28 cellular contexts compared by ENCODE assay signal in the genomic region with DNA sequence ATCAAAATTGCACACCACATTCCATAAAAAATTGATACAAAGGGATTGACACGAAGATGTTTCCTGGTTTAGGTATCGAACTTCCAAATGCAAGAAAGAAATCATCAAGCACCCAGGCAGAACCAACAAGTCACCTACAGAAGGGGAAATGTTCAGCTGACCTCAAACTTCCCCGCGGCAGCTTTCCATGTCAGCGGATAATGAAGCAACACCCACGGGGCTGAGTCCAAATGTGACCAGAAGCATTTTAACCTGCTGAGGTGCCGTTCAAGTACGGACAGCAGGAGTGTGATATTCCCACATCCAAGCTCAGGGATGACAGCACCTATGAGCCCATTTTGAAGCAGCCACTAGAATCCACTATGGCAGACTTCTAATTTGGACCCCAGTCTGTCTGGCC.
A peak's percentile ranks its signal among the peaks of the same experiment; 100 is the strongest.
DNase-seq lines count a peak whose midpoint lies in the region; TF ChIP-seq lines count a peak whose summit lies in the region.
"Had no signal": no experiment of that assay in that cellular context is flagged by ENCODE, and none has a peak within 500 bp of the region (broad histone marks: within the 10 kb centered on the region; RNA-seq: fewer than 3 reads in every experiment).

No MANE protein-coding gene starts in this region.

- peaks cover 34% of the 10 kb centered on the region for H3K79me2 ChIP-seq in mammary epithelial cell (ENCODE audit: insufficient read depth, low read length)

- H3K27me3 ChIP-seq in mammary epithelial cell (ENCODE audit: insufficient read depth, low read length) (no peaks in the 10 kb centered on the region), HL-60 (ENCODE audit: insufficient read depth, poor library complexity, severe bottlenecking) (no peaks in the 10 kb centered on the region), vagina (no peaks in the 10 kb centered on the region)
- H3K27me3 ChIP-seq: Peyer's patch had no signal

- POLR2A ChIA-PET in MCF 10A (lab: Yijun Ruan, JAX) = no interaction called here

- H3K27ac Mint-ChIP-seq in MCF 10A (ENCODE audit: low read depth, unreplicated experiment) = no peak overlapping the region
- H3K27ac Mint-ChIP-seq: CD4-positive, alpha-beta memory T cell had no signal

- H3K9me3 Mint-ChIP-seq in MCF 10A (ENCODE audit: unreplicated experiment) = no peaks in the 10 kb centered on the region
- H3K9me3 Mint-ChIP-seq: CD4-positive, alpha-beta memory T cell had no signal

- H3K4me3 Mint-ChIP-seq in MCF 10A (ENCODE audit: unreplicated experiment) = no peak overlapping the region
- H3K4me3 Mint-ChIP-seq: CD4-positive, alpha-beta memory T cell had no signal

- no peak overlapping the region for H3K9ac ChIP-seq in mammary epithelial cell (ENCODE audit: insufficient read depth, low read length)
- H3K9ac ChIP-seq: KMS-11 had no signal

- intact Hi-C loops in mammary epithelial cell (cut with micrococcal nuclease) (no loop called here), MCF 10A (cut with micrococcal nuclease) (no loop called here), vagina (cut with DNase I) (no loop called here)

- no peaks in the 10 kb centered on the region for H3K4me1 Mint-ChIP-seq in MCF 10A (ENCODE audit: insufficient read depth, unreplicated experiment)
- H3K4me1 Mint-ChIP-seq: CD4-positive, alpha-beta memory T cell had no signal

- H3K27ac ChIP-seq in mammary epithelial cell (ENCODE audit: insufficient read depth, low read depth, low read length) = peak overlapping the region; percentile 6
- H3K27ac ChIP-seq in HL-60 (replicated peaks) = no peak overlapping the region
- H3K27ac ChIP-seq in vagina = no peak overlapping the region
- H3K27ac ChIP-seq: KMS-11, Peyer's patch had no signal

- H2AFZ ChIP-seq in mammary epithelial cell (ENCODE audit: low read depth, low read length) = no peak overlapping the region

- no peaks in the 10 kb centered on the region for H3K27me3 Mint-ChIP-seq in MCF 10A (ENCODE audit: insufficient read depth, unreplicated experiment)

- H3K36me3 Mint-ChIP-seq in MCF 10A (ENCODE audit: insufficient read depth, unreplicated experiment) = peaks cover 3% of the 10 kb centered on the region
- H3K36me3 Mint-ChIP-seq: CD4-positive, alpha-beta memory T cell had no signal

- 88% methylated on average over 8 of the region's 8 CpGs for WGBS in mammary epithelial cell (ENCODE audit: low coverage, missing lambda C conversion rate)

- TF ChIP-seq CTCF in mammary epithelial cell (conservative IDR thresholded peaks at IDR 0.05 in 1 of 2, IDR thresholded peaks at IDR 0.05 in 1 of 2; ENCODE audit: extremely low read depth in 1 of 2, insufficient read depth in 1 of 2, low read depth in 1 of 2, low read length in 2 of 2) (no peak), MCF 10A (IDR thresholded peaks at IDR 0.05; ENCODE audit: unreplicated experiment) (no peak), HL-60 (IDR thresholded peaks at IDR 0.05; ENCODE audit: insufficient read depth, low read length) (no peak), vagina (IDR thresholded peaks at IDR 0.05) (no peak)

- dilution Hi-C loops in mammary epithelial cell (cut with HindIII; ENCODE audit: low sequenced_read_pairs) = no loop called here

- TF ChIP-seq POLR2A in vagina (IDR thresholded peaks at IDR 0.05) = no peak

- H3K4me3 ChIP-seq in mammary epithelial cell (replicated peaks in 1 of 3; ENCODE audit: insufficient read depth in 1 of 3, low read depth in 2 of 3, low read length in 3 of 3) (no peak overlapping the region), HL-60 (replicated peaks; ENCODE audit: insufficient read depth, low read length) (no peak overlapping the region), vagina (no peak overlapping the region)
- H3K4me3 ChIP-seq: HAP-1, Peyer's patch had no signal

- CTCF ChIA-PET in mammary epithelial cell (lab: Charles Lee; ENCODE audit: low non-redundant PET) = no interaction called here
- CTCF ChIA-PET in MCF 10A (lab: Yijun Ruan, JAX) = no interaction called here

- H3K4me2 ChIP-seq in mammary epithelial cell (ENCODE audit: insufficient read depth, low read depth, low read length) = no peak overlapping the region
- H3K4me2 ChIP-seq: KMS-11 had no signal

- H3K9me3 ChIP-seq in mammary epithelial cell (replicated peaks; ENCODE audit: insufficient read depth, low read length) = no peaks in the 10 kb centered on the region
- H3K9me3 ChIP-seq in vagina = no peaks in the 10 kb centered on the region
- H3K9me3 ChIP-seq: HAP-1, Peyer's patch had no signal

- no peaks in the 10 kb centered on the region for H4K20me1 ChIP-seq in mammary epithelial cell (ENCODE audit: insufficient read depth, low read length)

- H3K36me3 ChIP-seq in mammary epithelial cell (ENCODE audit: insufficient read depth, low read length) (no peaks in the 10 kb centered on the region), vagina (no peaks in the 10 kb centered on the region)
- H3K36me3 ChIP-seq: HAP-1, Peyer's patch had no signal

- BruUV-seq in mammary epithelial cell (replicated peaks; lab: Mats Ljungman, UMichigan) (no TSS peak), MCF 10A (replicated peaks; lab: Mats Ljungman, UMichigan) (no TSS peak)

- in situ Hi-C loops in mammary epithelial cell (cut with MboI; ENCODE audit: low sequenced_read_pairs in 2 of 2) = no loop called here

- H3K4me1 ChIP-seq in mammary epithelial cell (ENCODE audit: insufficient read depth, low read length) (peaks cover 16% of the 10 kb centered on the region), vagina (no peaks in the 10 kb centered on the region)
- H3K4me1 ChIP-seq: HAP-1, Peyer's patch had no signal

- DNase-seq in mammary epithelial cell = no peak
- DNase-seq in MCF 10A (ENCODE audit: unreplicated experiment) = no peak
- peak; percentile 20 to 67 for DNase-seq in HL-60 (ENCODE audit: low read depth in 1 of 2, low spot score in 1 of 2)
- peak; percentile 52 for DNase-seq in SKM-1 treated with dmso at 0.1 percent for 144 hours (lab: John Stamatoyannopoulos, UW; ENCODE audit: unreplicated experiment)
- no peak for DNase-seq in vagina (ENCODE audit: extremely low spot score in 2 of 2)
- no peak for DNase-seq in hepatic stellate cell (ENCODE audit: low spot score)
- DNase-seq in putamen (ENCODE audit: low spot score) = no peak
- DNase-seq in stimulated activated naive CD4-positive, alpha-beta T cell (lab: John Stamatoyannopoulos, UW) = no peak
- DNase-seq: 8988T; ACHN; CD4-positive, alpha-beta memory T cell; COR-L47; DMS 273 treated with DMSO at 0.1 percent for 48 hours; DMS79; GOT3; IMR-90; MV-4-11; NCI-H1105; NCI-H146; NCI-H1930; NCI-H2107; NCI-H446 treated with DMSO at 0.1 percent for 48 hours; NCI-H526 treated with DMSO at 0.1 percent for 48 hours; Peyer's patch; SHP77 treated with DMSO at 0.1 percent for 48 hours; SW 1271 had no signal

Comparison
In these comparisons a context has a peak if more than half of its experiments do, and no peak if none do; other contexts are left out.
1. DNase-seq: peak in HL-60 (2 of 2) and SKM-1 treated with dmso at 0.1 percent for 144 hours (single experiment); none in mammary epithelial cell (single experiment), MCF 10A (single experiment), vagina (0 of 2), hepatic stellate cell (single experiment), putamen (single experiment) and stimulated activated naive CD4-positive, alpha-beta T cell (0 of 6).